In genomic region chr9:83062011-83062652, GRCh38 we compare ENCODE assay signal across 9 cellular contexts. TPM values are rescaled to one million over a fixed set of nuclear protein-coding genes. Genes with fewer than 3 reads are reported as not detected.
DNase-seq lines count a peak whose midpoint lies in the region; ATAC-seq lines count a peak whose summit lies in the region.
"Had no signal": no experiment of that assay in that cellular context is flagged by ENCODE, and none has a peak within 500 bp of the region (broad histone marks: within the 10 kb centered on the region; RNA-seq: fewer than 3 reads in every experiment).

No MANE protein-coding gene starts in this region.

- H3K27me3 ChIP-seq in thymus (ENCODE audit: control insufficient read depth, insufficient read depth), result peaks cover 34% of the 10 kb centered on the region

- H3K4me3 ChIP-seq in thymus (ENCODE audit: low read length), result peak overlapping the region; percentile 25

- no peaks in the 10 kb centered on the region for H3K9me3 ChIP-seq in thymus (ENCODE audit: control insufficient read depth)

- no peak for ATAC-seq in GM18519 (IDR thresholded peaks at IDR 0.05; ENCODE audit: low FRiP score, unreplicated experiment)

- H3K36me3 ChIP-seq in thymus (ENCODE audit: control insufficient read depth, insufficient read depth), result no peaks in the 10 kb centered on the region

- peak overlapping the region; percentile 73 for H3K27ac ChIP-seq in thymus (ENCODE audit: low read depth)

- 5% methylated on average over 53 of the region's 53 CpGs for WGBS in thymus

- no peaks in the 10 kb centered on the region for H3K4me1 ChIP-seq in thymus (ENCODE audit: control insufficient read depth, insufficient read depth, low read length)

- DNase-seq in DMS 273 (lab: John Stamatoyannopoulos, UW; ENCODE audit: unreplicated experiment) (peak; percentile 84), DMS 273 treated with DMSO at 0.1 percent for 48 hours (lab: John Stamatoyannopoulos, UW) (no peak), T1000 (lab: John Stamatoyannopoulos, UW) (peak; percentile 29), iPS-NIHi11 (ENCODE audit: low spot score) (peak; percentile 45), HUDEP-2 (lab: John Stamatoyannopoulos, UW; ENCODE audit: unreplicated experiment in 76 of 76) (no peak), inferior parietal cortex (ENCODE audit: extremely low spot score) (no peak)
- DNase-seq: foreskin melanocyte had no signal

RNA-seq across cellular contexts. Expression of gene RASEF, which starts 0.8 kb away (rescaled TPM):
- 3.0 TPM for polyA plus RNA-seq in thymus

Comparison
In these comparisons a context has a peak if more than half of its experiments do, and no peak if none do; other contexts are left out.
1. DNase-seq: peak in DMS 273 (single experiment), T1000 (single experiment) and iPS-NIHi11 (single experiment); none in DMS 273 treated with DMSO at 0.1 percent for 48 hours (single experiment), HUDEP-2 (0 of 76) and inferior parietal cortex (single experiment).